8 cellular contexts compared by ENCODE assay signal in the genomic region with DNA sequence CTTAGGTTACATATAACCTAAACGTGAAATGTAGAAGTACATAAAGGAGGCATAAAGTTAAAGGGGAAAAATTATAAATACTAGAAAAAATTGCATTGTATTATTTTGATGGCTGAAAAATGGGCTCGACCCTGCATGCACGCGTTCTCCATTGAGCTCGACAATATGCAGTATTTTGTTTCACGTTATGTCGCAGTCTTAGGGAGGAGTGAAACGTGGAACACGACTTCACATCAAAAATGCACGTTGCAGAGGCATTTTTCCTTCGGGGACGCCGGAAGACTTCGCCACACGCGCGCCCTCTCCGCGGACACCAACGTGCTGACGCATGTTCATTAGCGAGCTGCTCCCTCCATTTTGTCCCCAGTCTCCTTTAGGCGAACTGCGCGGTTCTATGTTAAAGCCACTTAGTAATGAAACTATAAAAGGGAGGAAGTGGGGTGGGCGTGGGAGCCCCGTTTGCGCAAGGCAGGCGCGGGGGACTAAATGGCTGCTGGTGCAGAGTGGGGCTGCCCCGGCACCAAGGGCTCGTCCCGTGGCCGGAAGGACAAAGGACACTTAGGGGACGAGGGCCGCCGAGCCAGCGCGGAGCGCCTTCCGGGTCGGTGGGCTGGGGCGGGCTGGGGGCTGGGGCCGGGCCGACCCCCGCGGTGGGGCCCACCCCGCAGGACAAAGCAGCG. TPM values are rescaled to one million over a fixed set of nuclear protein-coding genes. Genes with fewer than 3 reads are reported as not detected.
DNase-seq lines count a peak whose midpoint lies in the region; ATAC-seq, FAIRE-seq and TF ChIP-seq lines count a peak whose summit lies in the region.

No MANE protein-coding gene starts in this region.

- H3K4me1 ChIP-seq in OCI-LY1 (ENCODE audit: insufficient read depth, low read length, severe bottlenecking) (peaks cover 51% of the 10 kb centered on the region), stomach (peaks cover 17 to 52% (median 33%) of the 10 kb centered on the region in 4 donors)

- ATAC-seq in GM21381 (IDR thresholded peaks at IDR 0.05; ENCODE audit: unreplicated experiment) = peak; percentile 63
- ATAC-seq in natural killer cell = peak; percentile 70 to 87 (median 78)

- TF ChIP-seq EP300 in stomach (IDR thresholded peaks at IDR 0.05) = no peak

- H3K9me2 ChIP-seq in OCI-LY1 (ENCODE audit: low read depth, low read length) = no peaks in the 10 kb centered on the region

- H4K20me1 ChIP-seq in OCI-LY1 (ENCODE audit: insufficient read depth, low read length) = no peaks in the 10 kb centered on the region

- H3K27ac Mint-ChIP-seq in natural killer cell = peak overlapping the region; percentile 96 to 99

- peaks cover 46 to 48% of the 10 kb centered on the region in 2 donors for H3K4me1 Mint-ChIP-seq in natural killer cell

- intact Hi-C loops in natural killer cell (cut with micrococcal nuclease) (loop anchor here (1.0 to 2.0 kb wide), 5 partner anchors 30 to 382 kb away; partner anchors contain the start of gene HNRNPU), stomach (cut with DNase I; ENCODE audit: low total_unique reads) (loop anchor here (10.0 kb wide), 1 partner anchor 130 kb away; a partner anchor contains a TSS)

- no peaks in the 10 kb centered on the region for H3K27me3 Mint-ChIP-seq in natural killer cell (ENCODE audit: low read depth in 2 of 2)

- H3K4me3 Mint-ChIP-seq in natural killer cell = peak overlapping the region; percentile 98

- H3K27ac ChIP-seq in OCI-LY1 (ENCODE audit: low read depth, low read length, poor library complexity, severe bottlenecking) (peak overlapping the region; percentile 95), stomach (peak overlapping the region; percentile 99 to 100 (median 100))

- H3K27me3 ChIP-seq in OCI-LY1 (ENCODE audit: insufficient read depth, low read length) (no peaks in the 10 kb centered on the region), stomach (no peaks in the 10 kb centered on the region)

- H3F3A ChIP-seq in OCI-LY1 (ENCODE audit: insufficient read depth, low read length) = 0 out of 2 replicates have a peak, but pooled peaks cover 12% of the 10 kb centered on the region

- peak overlapping the region; percentile 78 for H3K4me2 ChIP-seq in OCI-LY1 (ENCODE audit: low read length)

- H3K9me3 Mint-ChIP-seq in natural killer cell = no peaks in the 10 kb centered on the region

- peaks cover 16% of the 10 kb centered on the region for H3K79me2 ChIP-seq in OCI-LY1 (ENCODE audit: insufficient read depth, low read length)

- TF ChIP-seq POLR2A in erythroblast (IDR thresholded peaks at IDR 0.05; ENCODE audit: low read length) (peak; percentile 86), stomach (IDR thresholded peaks at IDR 0.05) (peak in 1 of 4 donors; percentile 53)

- H3K9me3 ChIP-seq in OCI-LY1 (ENCODE audit: low read length) (no peaks in the 10 kb centered on the region), stomach (no peaks in the 10 kb centered on the region)

- no peak for TF ChIP-seq CTCF in OCI-LY1 (IDR thresholded peaks at IDR 0.05; ENCODE audit: low read length)
- no peak for TF ChIP-seq CTCF in natural killer cell (IDR thresholded peaks at IDR 0.05)
- no peak for TF ChIP-seq CTCF in stomach (IDR thresholded peaks at IDR 0.05)

- H3K4me3 ChIP-seq in OCI-LY1 (ENCODE audit: low read depth, low read length, poor library complexity, severe bottlenecking) (peak overlapping the region; percentile 86), stomach (peak overlapping the region; percentile 67 to 85 (median 76))

- H2AFZ ChIP-seq in OCI-LY1 (ENCODE audit: low read length) = no peak overlapping the region

- DNase-seq in DMS114 treated with DMSO at 0.1 percent for 48 hours (lab: John Stamatoyannopoulos, UW; ENCODE audit: unreplicated experiment) (peak; percentile 82), HTR-8/SVneo (ENCODE audit: insufficient read length, low spot score) (peak; percentile 78), activated T-cell treated with anti-CD3 and anti-CD28 coated beads for 48 hours (ENCODE audit: low read depth) (peak; percentile 89), erythroblast (lab: John Stamatoyannopoulos, UW) (peak; percentile 94), natural killer cell (peak; percentile 92), stomach (peak; percentile 82)

- H3K36me3 ChIP-seq in OCI-LY1 (ENCODE audit: insufficient read depth, low read length) (peaks cover 16% of the 10 kb centered on the region), stomach (peaks cover 0 to 14% (median 2%) of the 10 kb centered on the region in 4 donors)

- 0 to 1% (median 0%) methylated on average over 25 to 49 of the region's 49 CpGs for WGBS in stomach, 5 donors

- H3K9ac ChIP-seq in OCI-LY1 (ENCODE audit: low read length) = peak overlapping the region; percentile 96

- peak; percentile 78 for FAIRE-seq in HTR-8/SVneo (lab: Jason Lieb, UNC)

- no peaks in the 10 kb centered on the region for H3K36me3 Mint-ChIP-seq in natural killer cell

RNA-seq across cellular contexts. Expression of gene COX20, which starts 0.7 kb away (rescaled TPM):
- total RNA-seq in natural killer cell (10 to 100 TPM; 24.3 to 25.4 (median 24.9) TPM), stomach (10 to 100 TPM in 3 of 5 donors, 1 to 10 TPM in 2; 5.5 to 58.0 (median 28.0) TPM)
- polyA plus RNA-seq in stomach = 10 to 100 TPM; 55.4 to 65.7 (median 60.0) TPM

RNA-seq across cellular contexts. Expression of gene HNRNPU, which starts 29.6 kb away (rescaled TPM):
- total RNA-seq in natural killer cell = 100 to 1,000 TPM; 467 to 603 (median 504) TPM
- total RNA-seq in stomach = 100 to 1,000 TPM; 308 to 533 (median 327) TPM
- 100 to 1,000 TPM in 1 of 3 donors, 10 to 100 TPM in 2; 76.3 to 132 (median 94.9) TPM for polyA plus RNA-seq in stomach

Comparison
In these comparisons a context has a peak if more than half of its experiments do, and no peak if none do; other contexts are left out.
1. Peak in every context shown above with its lines: DNase-seq, ATAC-seq, H3K4me3 ChIP-seq and H3K27ac ChIP-seq.